Comparison of ENCODE assay signal across 21 cellular contexts in genomic region chr3:14672588-14672987, GRCh38. TPM values are rescaled to one million over a fixed set of nuclear protein-coding genes. Genes with fewer than 3 reads are reported as not detected.
"Had no signal": no experiment of that assay in that cellular context is flagged by ENCODE, and none has a peak within 500 bp of the region (broad histone marks: within the 10 kb centered on the region; RNA-seq: fewer than 3 reads in every experiment).

No MANE protein-coding gene starts in this region.

- H3K4me3 Mint-ChIP-seq: T-helper 2 cell treated with Interferon-gamma antibody and Interleukin-4, amounts not matched to agents 5 μg/mL and 100 μg/mL, for 36 hours; type B pancreatic cell had no signal

- H3K27me3 ChIP-seq: body of pancreas, gastroesophageal sphincter, right lobe of liver had no signal

- H3K27ac ChIP-seq: body of pancreas, epithelial cell of prostate, gastroesophageal sphincter, left ventricle myocardium inferior, psoas muscle, right lobe of liver, WERI-Rb-1 had no signal

- H3K27ac Mint-ChIP-seq: activated naive CD4-positive, alpha-beta T cell treated with anti-CD3 and anti-CD28 coated beads, Interleukin-2, amount 50 U/mL, for 72 hours; T-helper 2 cell treated with Interferon-gamma antibody and Interleukin-4, amounts not matched to agents 5 μg/mL and 100 μg/mL, for 36 hours had no signal

- DNase-seq: activated CD4-positive, alpha-beta T cell treated with anti-CD3 and anti-CD28 coated beads for 4 hours; activated CD8-positive, alpha-beta memory T cell treated with anti-CD3 and anti-CD28 coated beads for 24 hours; amniotic stem cell; body of pancreas; central memory CD4-positive, alpha-beta T cell; cortex of kidney; effector CD8-positive, alpha-beta T cell; left ventricle myocardium inferior; mesenchymal stem cell; psoas muscle; right lobe of liver; stimulated activated CD4-positive, alpha-beta T cell treated with anti-CD3 and anti-CD28 coated beads, Interleukin-2, amount 100 ng/mL, for 24 hours; stimulated activated naive CD4-positive, alpha-beta T cell; WERI-Rb-1 had no signal

- H3K9me3 Mint-ChIP-seq: activated naive CD4-positive, alpha-beta T cell treated with anti-CD3 and anti-CD28 coated beads, Interleukin-2, amount 50 U/mL, for 72 hours; T-helper 2 cell treated with Interferon-gamma antibody and Interleukin-4, amounts not matched to agents 5 μg/mL and 100 μg/mL, for 36 hours; type B pancreatic cell had no signal

- H3K4me1 ChIP-seq: body of pancreas, gastroesophageal sphincter, left ventricle myocardium inferior, psoas muscle had no signal

- ATAC-seq: activated naive CD4-positive, alpha-beta T cell treated with anti-CD3 and anti-CD28 coated beads, Interleukin-2, amount 50 U/mL, for 72 hours; body of pancreas; gastroesophageal sphincter had no signal

- FAIRE-seq: keratinocyte had no signal

- H3K9me3 ChIP-seq: body of pancreas, gastroesophageal sphincter, left ventricle myocardium inferior, psoas muscle, right lobe of liver had no signal

- H3K27me3 Mint-ChIP-seq: type B pancreatic cell had no signal

- H3K4me3 ChIP-seq: body of pancreas, gastroesophageal sphincter, left ventricle myocardium inferior, psoas muscle, right lobe of liver had no signal

RNA-seq across cellular contexts. Expression of gene C3orf20, which starts 2.4 kb away (rescaled TPM):
- total RNA-seq: body of pancreas, left ventricle myocardium inferior had no signal
- polyA plus RNA-seq: keratinocyte, neural cell had no signal
